Comparison of ENCODE assay signal across 28 cellular contexts in the genomic region with DNA sequence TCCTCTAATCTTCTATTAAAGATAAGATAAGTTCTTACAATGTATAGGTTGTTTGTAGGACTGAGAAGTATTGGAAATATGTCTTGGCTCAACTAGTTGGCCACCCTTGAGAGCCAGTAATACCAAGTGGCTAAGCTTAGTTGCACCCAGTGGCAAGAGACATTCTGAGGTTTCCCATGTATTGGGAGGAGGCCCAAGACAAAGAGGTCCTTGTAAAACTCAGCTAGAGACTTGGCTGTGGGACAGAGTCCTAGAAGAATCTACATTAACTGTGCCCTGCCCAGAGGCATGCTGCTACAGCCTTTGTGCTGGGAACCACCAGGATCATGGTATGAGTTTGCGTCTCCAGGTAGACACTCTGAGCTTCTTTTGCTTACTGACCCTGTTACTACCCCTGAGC. TPM values are rescaled to one million over a fixed set of nuclear protein-coding genes. Genes with fewer than 3 reads are reported as not detected.
DNase-seq lines count a peak whose midpoint lies in the region; ATAC-seq, FAIRE-seq and TF ChIP-seq lines count a peak whose summit lies in the region.
"Had no signal": no experiment of that assay in that cellular context is flagged by ENCODE, and none has a peak within 500 bp of the region (broad histone marks: within the 10 kb centered on the region; RNA-seq: fewer than 3 reads in every experiment).

No MANE protein-coding gene starts in this region.

- H3K4me3 ChIP-seq in right cardiac atrium (ENCODE audit: low read length) (no peak overlapping the region), pancreas (no peak overlapping the region)
- H3K4me3 ChIP-seq: BLaER1, GM23338, hepatocyte, MG63, psoas muscle had no signal

- no peaks in the 10 kb centered on the region for H3K27me3 Mint-ChIP-seq in activated T-helper 2 cell treated with anti-CD3 and anti-CD28 coated beads, Interferon-gamma antibody, Interleukin-2, Interleukin-4, amounts not matched to agents 10 μg/mL and 5 μg/mL and 100 μg/mL, durations not matched to agents 14 hours and 24 hours and 36 hours (ENCODE audit: low read depth)
- H3K27me3 Mint-ChIP-seq: activated CD4-positive, alpha-beta T cell treated with anti-CD3 and anti-CD28 coated beads for 36 hours; stimulated activated naive CD8-positive, alpha-beta T cell treated with anti-CD3 and anti-CD28 coated beads, Interleukin-15, amount 100 ng/mL, for 72 hours had no signal

- no peaks in the 10 kb centered on the region for H3K27me3 ChIP-seq in right cardiac atrium (ENCODE audit: control insufficient read depth, insufficient read depth)
- no peaks in the 10 kb centered on the region for H3K27me3 ChIP-seq in pancreas
- H3K27me3 ChIP-seq: BLaER1, hepatocyte, MG63 had no signal

- ATAC-seq in right cardiac atrium (peak; percentile 55 to 71), pancreas (peak; percentile 13 to 37 (median 27)), GM21360 (IDR thresholded peaks at IDR 0.05; ENCODE audit: unreplicated experiment) (no peak)
- ATAC-seq: activated CD4-positive, alpha-beta T cell treated with anti-CD3 and anti-CD28 coated beads for 36 hours; activated CD8-positive, alpha-beta memory T cell treated with anti-CD3 and anti-CD28 coated beads, Interleukin-2, amount 10 ng/mL, durations not matched to agents 7 days and 5 days; GM23338; psoas muscle; stimulated activated naive CD8-positive, alpha-beta T cell treated with anti-CD3 and anti-CD28 coated beads, Interleukin-15, amount 100 ng/mL, for 72 hours had no signal

- no peaks in the 10 kb centered on the region for H3K9me3 Mint-ChIP-seq in activated T-helper 2 cell treated with anti-CD3 and anti-CD28 coated beads, Interferon-gamma antibody, Interleukin-2, Interleukin-4, amounts not matched to agents 10 μg/mL and 5 μg/mL and 100 μg/mL, durations not matched to agents 14 hours and 24 hours and 36 hours
- H3K9me3 Mint-ChIP-seq: activated naive CD8-positive, alpha-beta T cell treated with anti-CD3 and anti-CD28 coated beads for 36 hours; activated T-helper 1 cell treated with anti-CD3 and anti-CD28 coated beads, Interleukin-12 subunit alpha, Interleukin-12 subunit beta, Interleukin-2, Interleukin-4 antibody, amounts not matched to agents 30 ng/mL and 10 ng/mL and 1 ng/mL, durations not matched to agents 14 hours and 24 hours and 36 hours; GM23338; memory B cell; nephron progenitor cell; stimulated activated naive CD8-positive, alpha-beta T cell treated with anti-CD3 and anti-CD28 coated beads, Interleukin-15, amount 100 ng/mL, for 72 hours had no signal

- H3K36me3 Mint-ChIP-seq in activated T-helper 2 cell treated with anti-CD3 and anti-CD28 coated beads, Interferon-gamma antibody, Interleukin-2, Interleukin-4, amounts not matched to agents 10 μg/mL and 5 μg/mL and 100 μg/mL, durations not matched to agents 14 hours and 24 hours and 36 hours (ENCODE audit: low read depth): no peaks in the 10 kb centered on the region
- H3K36me3 Mint-ChIP-seq: activated CD8-positive, alpha-beta memory T cell treated with anti-CD3 and anti-CD28 coated beads, Interleukin-2, amount 10 ng/mL, durations not matched to agents 7 days and 5 days; activated naive CD8-positive, alpha-beta T cell treated with anti-CD3 and anti-CD28 coated beads for 36 hours; memory B cell had no signal

- no peaks in the 10 kb centered on the region for H3K36me3 ChIP-seq in pancreas
- H3K36me3 ChIP-seq: BLaER1, MG63 had no signal

- H3K4me1 Mint-ChIP-seq in activated T-helper 2 cell treated with anti-CD3 and anti-CD28 coated beads, Interferon-gamma antibody, Interleukin-2, Interleukin-4, amounts not matched to agents 10 μg/mL and 5 μg/mL and 100 μg/mL, durations not matched to agents 14 hours and 24 hours and 36 hours (ENCODE audit: low read depth): no peaks in the 10 kb centered on the region
- H3K4me1 Mint-ChIP-seq: activated CD4-positive, alpha-beta T cell treated with anti-CD3 and anti-CD28 coated beads for 36 hours; activated CD8-positive, alpha-beta memory T cell treated with anti-CD3 and anti-CD28 coated beads, Interleukin-2, amount 10 ng/mL, durations not matched to agents 7 days and 5 days; activated naive CD8-positive, alpha-beta T cell treated with anti-CD3 and anti-CD28 coated beads for 36 hours; memory B cell; nephron progenitor cell; stimulated activated naive CD8-positive, alpha-beta T cell treated with anti-CD3 and anti-CD28 coated beads, Interleukin-15, amount 100 ng/mL, for 72 hours had no signal

- WGBS in right cardiac atrium: 100% methylated on average over 1 of the region's 1 CpG
- WGBS in pancreas, 2 donors: 70 to 77% methylated on average over 1 of the region's 1 CpG

- H3K4me3 Mint-ChIP-seq in activated T-helper 2 cell treated with anti-CD3 and anti-CD28 coated beads, Interferon-gamma antibody, Interleukin-2, Interleukin-4, amounts not matched to agents 10 μg/mL and 5 μg/mL and 100 μg/mL, durations not matched to agents 14 hours and 24 hours and 36 hours (ENCODE audit: low read depth): no peak overlapping the region
- H3K4me3 Mint-ChIP-seq: activated CD4-positive, alpha-beta T cell treated with anti-CD3 and anti-CD28 coated beads for 36 hours; activated CD8-positive, alpha-beta memory T cell treated with anti-CD3 and anti-CD28 coated beads, Interleukin-2, amount 10 ng/mL, durations not matched to agents 7 days and 5 days; activated naive CD8-positive, alpha-beta T cell treated with anti-CD3 and anti-CD28 coated beads for 36 hours; activated T-helper 1 cell treated with anti-CD3 and anti-CD28 coated beads, Interleukin-12 subunit alpha, Interleukin-12 subunit beta, Interleukin-2, Interleukin-4 antibody, amounts not matched to agents 30 ng/mL and 10 ng/mL and 1 ng/mL, durations not matched to agents 14 hours and 24 hours and 36 hours; GM23338; memory B cell; nephron progenitor cell; stimulated activated naive CD8-positive, alpha-beta T cell treated with anti-CD3 and anti-CD28 coated beads, Interleukin-15, amount 100 ng/mL, for 72 hours had no signal

- no peak for FAIRE-seq in pancreas (lab: Jason Lieb, UNC)
- FAIRE-seq: A204.1, keratinocyte, TTC549 had no signal

- DNase-seq in right cardiac atrium (peak in 1 of 3 donors; percentile 25), cardiac septum (ENCODE audit: low spot score) (no peak), globus pallidus (ENCODE audit: low spot score) (peak; percentile 80), pancreas (no peak), NCI-H1694 treated with DMSO at 0.1 percent for 48 hours (lab: John Stamatoyannopoulos, UW) (no peak), Kasumi-1 (lab: John Stamatoyannopoulos, UW) (no peak)
- DNase-seq in activated T-helper 2 cell treated with anti-CD3 and anti-CD28 coated beads, Interferon-gamma antibody, Interleukin-2, Interleukin-4, amounts not matched to agents 10 μg/mL and 5 μg/mL and 100 μg/mL, durations not matched to agents 14 hours and 24 hours and 36 hours (ENCODE audit: low spot score): no peak
- DNase-seq: activated CD4-positive, alpha-beta T cell treated with anti-CD3 and anti-CD28 coated beads for 36 hours; activated CD8-positive, alpha-beta memory T cell treated with anti-CD3 and anti-CD28 coated beads, Interleukin-2, amount 10 ng/mL, durations not matched to agents 7 days and 5 days; activated naive CD8-positive, alpha-beta T cell treated with anti-CD3 and anti-CD28 coated beads for 36 hours; cortex of kidney; MG63; NCI-H146; NCI-H69; nephron progenitor cell; psoas muscle; SHP77 treated with DMSO at 0.1 percent for 48 hours; stimulated activated CD4-positive, alpha-beta T cell treated with anti-CD3 and anti-CD28 coated beads, Interleukin-4, amount 100 ng/mL, for 4 hours; stimulated activated naive CD8-positive, alpha-beta T cell treated with anti-CD3 and anti-CD28 coated beads, Interleukin-15, amount 100 ng/mL, for 72 hours had no signal

- H3K27ac ChIP-seq in right cardiac atrium (ENCODE audit: low read length) (no peak overlapping the region), pancreas (no peak overlapping the region)
- H3K27ac ChIP-seq: BLaER1, hepatocyte, psoas muscle had no signal

- no peaks in the 10 kb centered on the region for H3K9me3 ChIP-seq in right cardiac atrium (ENCODE audit: control insufficient read depth, low read length)
- no peaks in the 10 kb centered on the region for H3K9me3 ChIP-seq in pancreas
- H3K9me3 ChIP-seq: BLaER1, MG63, psoas muscle had no signal

- peaks cover 4% of the 10 kb centered on the region for H3K4me1 ChIP-seq in right cardiac atrium (ENCODE audit: control insufficient read depth, insufficient read depth, low read length)
- peaks cover 0 to 4% (median 0%) of the 10 kb centered on the region in 3 donors for H3K4me1 ChIP-seq in pancreas
- H3K4me1 ChIP-seq: BLaER1 had no signal

- no peak overlapping the region for H3K27ac Mint-ChIP-seq in activated T-helper 2 cell treated with anti-CD3 and anti-CD28 coated beads, Interferon-gamma antibody, Interleukin-2, Interleukin-4, amounts not matched to agents 10 μg/mL and 5 μg/mL and 100 μg/mL, durations not matched to agents 14 hours and 24 hours and 36 hours
- H3K27ac Mint-ChIP-seq: activated CD4-positive, alpha-beta T cell treated with anti-CD3 and anti-CD28 coated beads for 36 hours; activated CD8-positive, alpha-beta memory T cell treated with anti-CD3 and anti-CD28 coated beads, Interleukin-2, amount 10 ng/mL, durations not matched to agents 7 days and 5 days; activated naive CD8-positive, alpha-beta T cell treated with anti-CD3 and anti-CD28 coated beads for 36 hours; activated T-helper 1 cell treated with anti-CD3 and anti-CD28 coated beads, Interleukin-12 subunit alpha, Interleukin-12 subunit beta, Interleukin-2, Interleukin-4 antibody, amounts not matched to agents 30 ng/mL and 10 ng/mL and 1 ng/mL, durations not matched to agents 14 hours and 24 hours and 36 hours; GM23338; memory B cell; nephron progenitor cell; stimulated activated naive CD8-positive, alpha-beta T cell treated with anti-CD3 and anti-CD28 coated beads, Interleukin-15, amount 100 ng/mL, for 72 hours had no signal

- TF ChIP-seq CTCF in pancreas (IDR thresholded peaks at IDR 0.05): no peak

- intact Hi-C loops in right cardiac atrium (cut with DNase I): no loop called here
- intact Hi-C loops in cardiac septum (cut with DNase I): no loop called here
- intact Hi-C loops in pancreas (cut with DNase I): no loop called here
- intact Hi-C loops in activated T-helper 2 cell treated with anti-CD3 and anti-CD28 coated beads, Interferon-gamma antibody, Interleukin-2, Interleukin-4, amounts not matched to agents 10 μg/mL and 5 μg/mL and 100 μg/mL, durations not matched to agents 14 hours and 24 hours and 36 hours (cut with micrococcal nuclease): no loop called here

RNA-seq across cellular contexts. Expression of gene SLC4A4, which starts 41.9 kb away (rescaled TPM):
- 10 to 100 TPM; 14.6 to 34.5 (median 27.9) TPM for total RNA-seq in right cardiac atrium
- polyA plus RNA-seq in right cardiac atrium: 7.0 TPM
- total RNA-seq in cardiac septum: 22.0 TPM
- 100 to 1,000 TPM; 231 to 400 (median 278) TPM for total RNA-seq in pancreas
- polyA plus RNA-seq in pancreas: 100 to 1,000 TPM in 1 of 2 donors, 10 to 100 TPM in 1; 84.1 to 149 TPM
- total RNA-seq in activated T-helper 2 cell treated with anti-CD3 and anti-CD28 coated beads, Interferon-gamma antibody, Interleukin-2, Interleukin-4, amounts not matched to agents 10 μg/mL and 5 μg/mL and 100 μg/mL, durations not matched to agents 14 hours and 24 hours and 36 hours: 0.32 and 0.43 TPM in 2 replicates

Comparison
In these comparisons a context has a peak if more than half of its experiments do, and no peak if none do; other contexts are left out.
1. RNA of gene SLC4A4, which starts 41.9 kb away (total RNA-seq): 231 to 400 TPM in pancreas, 14.6 to 34.5 TPM in right cardiac atrium and 22.0 TPM in cardiac septum (single experiment); 0.32 to 0.43 TPM in activated T-helper 2 cell treated with anti-CD3 and anti-CD28 coated beads, Interferon-gamma antibody, Interleukin-2, Interleukin-4, amounts not matched to agents 10 μg/mL and 5 μg/mL and 100 μg/mL, durations not matched to agents 14 hours and 24 hours and 36 hours; every median in the first group is over 10 times any median in the second.